ENCODE assay signal across 8 cellular contexts in the genomic region with DNA sequence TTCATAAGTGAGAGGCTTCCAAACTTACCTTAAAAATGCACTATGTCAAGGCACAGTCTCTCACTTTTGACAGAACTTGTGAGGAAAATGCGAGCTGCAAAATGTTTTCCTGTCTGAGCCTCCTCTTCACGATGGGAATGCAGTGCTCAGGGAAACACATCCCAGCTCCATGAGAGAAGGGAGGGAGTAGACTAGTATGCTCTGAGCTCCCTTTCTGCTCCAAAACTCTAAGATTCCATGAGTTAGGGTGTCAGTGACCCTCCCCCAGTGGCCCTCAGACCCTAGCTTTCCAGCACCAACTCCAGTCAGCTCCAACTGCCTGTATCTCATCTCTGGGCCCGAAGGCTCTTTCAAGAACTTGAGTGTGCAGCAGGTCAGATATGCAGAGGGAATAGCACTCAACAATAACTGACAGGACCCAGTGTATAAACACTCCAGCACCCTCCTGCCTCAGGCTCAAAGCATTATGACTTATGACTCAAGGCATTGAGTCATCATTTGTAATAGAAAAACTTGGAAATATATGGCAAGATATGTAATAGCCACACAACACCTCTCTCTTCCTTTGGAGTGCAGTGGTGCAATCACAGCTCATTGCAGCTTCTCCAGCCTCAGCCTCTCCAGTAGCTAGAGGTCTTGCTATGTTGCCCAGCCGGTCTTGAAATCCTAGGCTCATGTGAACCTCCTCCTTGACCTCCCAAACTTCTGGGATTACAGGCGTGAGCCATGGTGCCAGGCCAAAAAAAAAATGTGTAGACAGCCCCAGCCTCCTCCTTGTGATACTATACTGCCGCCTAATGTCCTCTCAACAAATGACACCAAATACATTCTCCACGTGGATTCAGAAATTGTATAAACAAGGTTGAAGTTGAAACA. TPM values are rescaled to one million over a fixed set of nuclear protein-coding genes. Genes with fewer than 3 reads are reported as not detected.
A peak's percentile ranks its signal among the peaks of the same experiment; 100 is the strongest.
DNase-seq lines count a peak whose midpoint lies in the region; ATAC-seq, FAIRE-seq and TF ChIP-seq lines count a peak whose summit lies in the region.

No MANE protein-coding gene starts in this region.

- FAIRE-seq in A549 (lab: Jason Lieb, UNC) (peak; percentile 99), G401.6 (lab: Jason Lieb, UNC) (peak; percentile 92)

- no peaks in the 10 kb centered on the region for H4K20me1 ChIP-seq in MM.1S (ENCODE audit: insufficient read depth, low read length)

- 0 out of 2 replicates have a peak overlapping the region, but pooled peaks have one; percentile 9 for H2AFZ ChIP-seq in MM.1S (ENCODE audit: low read length)

- WGBS in A549 (ENCODE audit: missing lambda C conversion rate): 16% methylated on average over 7 of the region's 7 CpGs

- H3K4me3 ChIP-seq in A549: no peak overlapping the region
- H3K4me3 ChIP-seq in MM.1S (ENCODE audit: low read length): no peak overlapping the region

- peaks cover 1% of the 10 kb centered on the region for H3K36me3 Mint-ChIP-seq in neural crest cell (ENCODE audit: low read depth)
- no peaks in the 10 kb centered on the region for H3K36me3 Mint-ChIP-seq in T-helper 2 cell treated with Interferon-gamma antibody and Interleukin-4, amounts not matched to agents 5 μg/mL and 100 μg/mL, for 36 hours (ENCODE audit: low read depth)

- ATAC-seq in A549 (peak; percentile 94 to 98), esophagus mucosa (peak; percentile 99), GM19397 (IDR thresholded peaks at IDR 0.05; ENCODE audit: unreplicated experiment) (no peak)

- peaks cover 10% of the 10 kb centered on the region for H3K9me3 ChIP-seq in A549
- H3K9me3 ChIP-seq in MM.1S (replicated peaks; ENCODE audit: insufficient read depth, low read length): no peaks in the 10 kb centered on the region

- H3K4me3 Mint-ChIP-seq in neural crest cell: no peak overlapping the region
- no peak overlapping the region for H3K4me3 Mint-ChIP-seq in T-helper 2 cell treated with Interferon-gamma antibody and Interleukin-4, amounts not matched to agents 5 μg/mL and 100 μg/mL, for 36 hours

- no peaks in the 10 kb centered on the region for H3K36me3 ChIP-seq in MM.1S (replicated peaks; ENCODE audit: insufficient read depth, low read length)

- H3K4me1 Mint-ChIP-seq in neural crest cell: no peaks in the 10 kb centered on the region
- no peaks in the 10 kb centered on the region for H3K4me1 Mint-ChIP-seq in T-helper 2 cell treated with Interferon-gamma antibody and Interleukin-4, amounts not matched to agents 5 μg/mL and 100 μg/mL, for 36 hours (ENCODE audit: low read depth)

- H3K4me1 ChIP-seq in A549 (peaks cover 34% of the 10 kb centered on the region), MM.1S (ENCODE audit: low read length) (no peaks in the 10 kb centered on the region)

- TF ChIP-seq CTCF in A549 (IDR thresholded peaks at IDR 0.05) (peak; percentile 99), MM.1S (IDR thresholded peaks at IDR 0.05; ENCODE audit: low read length) (peak; percentile 80), neural crest cell (conservative IDR thresholded peaks at IDR 0.05) (peak; percentile 78)

- H3K9me2 ChIP-seq in MM.1S (replicated peaks; ENCODE audit: insufficient read depth, low read length): no peaks in the 10 kb centered on the region

- no peaks in the 10 kb centered on the region for H3F3A ChIP-seq in MM.1S (ENCODE audit: insufficient read depth, low read length)

- peak; percentile 100 for TF ChIP-seq RAD21 in A549 (conservative IDR thresholded peaks at IDR 0.05 in 1 of 2, IDR thresholded peaks at IDR 0.05 in 1 of 2)

- H3K27ac ChIP-seq in A549 (peak overlapping the region; percentile 65 to 74), MM.1S (ENCODE audit: low read length) (no peak overlapping the region)

- TF ChIP-seq EP300 in A549 (IDR thresholded peaks at IDR 0.05): peak; percentile 41 to 73; a peak in 2 of 5 replicates

- no peaks in the 10 kb centered on the region for H3K79me2 ChIP-seq in MM.1S (ENCODE audit: low read length)

- peak overlapping the region; percentile 64 for H3K4me2 ChIP-seq in A549
- H3K4me2 ChIP-seq in MM.1S (ENCODE audit: low read depth, low read length): no peak overlapping the region

- CTCF ChIA-PET in A549 (lab: Yijun Ruan, JAX): interaction anchor here (0.6 to 3.1 kb wide), 64 partner anchors 9 to 288 kb away, joined by 3 to 67 read pairs (median 4); a partner anchor contains a TSS

- DNase-seq in A549 (ENCODE audit: low read depth in 1 of 2, low spot score in 1 of 2): peak; percentile 84 to 89
- DNase-seq in MM.1S: peak; percentile 48
- peak; percentile 11 for DNase-seq in SKM-1 treated with dmso at 0.1 percent for 144 hours (lab: John Stamatoyannopoulos, UW; ENCODE audit: unreplicated experiment)
- DNase-seq in neural crest cell (ENCODE audit: low read depth, low spot score): no peak
- DNase-seq in T-helper 2 cell treated with Interferon-gamma antibody and Interleukin-4, amounts not matched to agents 5 μg/mL and 100 μg/mL, for 36 hours (ENCODE audit: low spot score): no peak

- no peak overlapping the region for H3K27ac Mint-ChIP-seq in neural crest cell (ENCODE audit: unreplicated experiment)
- no peak overlapping the region for H3K27ac Mint-ChIP-seq in T-helper 2 cell treated with Interferon-gamma antibody and Interleukin-4, amounts not matched to agents 5 μg/mL and 100 μg/mL, for 36 hours

- no peak overlapping the region for H3K9ac ChIP-seq in MM.1S (ENCODE audit: low read length)

- peaks cover 2% of the 10 kb centered on the region for H3K9me3 Mint-ChIP-seq in neural crest cell
- H3K9me3 Mint-ChIP-seq in T-helper 2 cell treated with Interferon-gamma antibody and Interleukin-4, amounts not matched to agents 5 μg/mL and 100 μg/mL, for 36 hours: peaks cover 9% of the 10 kb centered on the region

- peaks cover 30% of the 10 kb centered on the region for H3K27me3 Mint-ChIP-seq in neural crest cell (ENCODE audit: low read depth)
- peaks cover 18% of the 10 kb centered on the region for H3K27me3 Mint-ChIP-seq in T-helper 2 cell treated with Interferon-gamma antibody and Interleukin-4, amounts not matched to agents 5 μg/mL and 100 μg/mL, for 36 hours (ENCODE audit: low read depth)

- no peaks in the 10 kb centered on the region for H3K27me3 ChIP-seq in MM.1S (replicated peaks; ENCODE audit: insufficient read depth, low read length)

- no peak for TF ChIP-seq POLR2A in A549 (IDR thresholded peaks at IDR 0.05; ENCODE audit: low read length)

- POLR2A ChIA-PET in A549 (lab: Yijun Ruan, JAX): interaction anchor here (1.0 to 1.4 kb wide), 3 partner anchors 16 to 185 kb away, joined by 3 to 4 read pairs (median 3); a partner anchor contains a TSS

TF ChIP-seq in A549, 52 proteins besides CTCF, POLR2A, EP300 and RAD21 (continues in another document):
- TF ChIP-seq, protein P1, sequence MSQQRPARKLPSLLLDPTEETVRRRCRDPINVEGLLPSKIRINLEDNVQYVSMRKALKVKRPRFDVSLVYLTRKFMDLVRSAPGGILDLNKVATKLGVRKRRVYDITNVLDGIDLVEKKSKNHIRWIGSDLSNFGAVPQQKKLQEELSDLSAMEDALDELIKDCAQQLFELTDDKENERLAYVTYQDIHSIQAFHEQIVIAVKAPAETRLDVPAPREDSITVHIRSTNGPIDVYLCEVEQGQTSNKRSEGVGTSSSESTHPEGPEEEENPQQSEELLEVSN (IDR thresholded peaks at IDR 0.05; ENCODE audit: borderline replicate concordance, low read depth): no peak
- TF ChIP-seq, protein P2, sequence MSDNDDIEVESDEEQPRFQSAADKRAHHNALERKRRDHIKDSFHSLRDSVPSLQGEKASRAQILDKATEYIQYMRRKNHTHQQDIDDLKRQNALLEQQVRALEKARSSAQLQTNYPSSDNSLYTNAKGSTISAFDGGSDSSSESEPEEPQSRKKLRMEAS (IDR thresholded peaks at IDR 0.05): peak; percentile 98
- TF ChIP-seq, protein P3, sequence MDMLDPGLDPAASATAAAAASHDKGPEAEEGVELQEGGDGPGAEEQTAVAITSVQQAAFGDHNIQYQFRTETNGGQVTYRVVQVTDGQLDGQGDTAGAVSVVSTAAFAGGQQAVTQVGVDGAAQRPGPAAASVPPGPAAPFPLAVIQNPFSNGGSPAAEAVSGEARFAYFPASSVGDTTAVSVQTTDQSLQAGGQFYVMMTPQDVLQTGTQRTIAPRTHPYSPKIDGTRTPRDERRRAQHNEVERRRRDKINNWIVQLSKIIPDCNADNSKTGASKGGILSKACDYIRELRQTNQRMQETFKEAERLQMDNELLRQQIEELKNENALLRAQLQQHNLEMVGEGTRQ (IDR thresholded peaks at IDR 0.05): no peak
- TF ChIP-seq, protein P4, sequence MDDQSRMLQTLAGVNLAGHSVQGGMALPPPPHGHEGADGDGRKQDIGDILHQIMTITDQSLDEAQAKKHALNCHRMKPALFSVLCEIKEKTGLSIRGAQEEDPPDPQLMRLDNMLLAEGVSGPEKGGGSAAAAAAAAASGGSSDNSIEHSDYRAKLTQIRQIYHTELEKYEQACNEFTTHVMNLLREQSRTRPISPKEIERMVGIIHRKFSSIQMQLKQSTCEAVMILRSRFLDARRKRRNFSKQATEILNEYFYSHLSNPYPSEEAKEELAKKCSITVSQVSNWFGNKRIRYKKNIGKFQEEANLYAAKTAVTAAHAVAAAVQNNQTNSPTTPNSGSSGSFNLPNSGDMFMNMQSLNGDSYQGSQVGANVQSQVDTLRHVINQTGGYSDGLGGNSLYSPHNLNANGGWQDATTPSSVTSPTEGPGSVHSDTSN (IDR thresholded peaks at IDR 0.05): no peak
- TF ChIP-seq ZC3H11A (IDR thresholded peaks at IDR 0.05): no peak
- TF ChIP-seq ZFP36 (IDR thresholded peaks at IDR 0.05; ENCODE audit: borderline replicate concordance, partially characterized antibody): no peak
- TF ChIP-seq HDAC2 (IDR thresholded peaks at IDR 0.05): no peak
- TF ChIP-seq CHD2 (IDR thresholded peaks at IDR 0.05; ENCODE audit: low read length, partially characterized antibody): no peak
- TF ChIP-seq TFCP2L1 (CRISPR knock-in tag; IDR thresholded peaks at IDR 0.05): no peak

RNA-seq across cellular contexts. Expression of a gene that starts 16.7 kb away (rescaled TPM):
- polyA plus RNA-seq in A549 (2011; rRNA removed) (85.7 and 95.4 TPM in 2 replicates), A549 (2017; fragmentation: RNase III; extraction: RNeasy Plus Mini Kit Qiagen cat#74134 plus additional on column Dnase treatment) (86.9 to 90.0 TPM (median 87.0 TPM) in 3 replicates)
- polyA plus RNA-seq in A549 (2012; cell fraction: cytosol; rRNA removed): 121 and 136 TPM in 2 replicates
- 433 and 486 TPM in 2 replicates for polyA plus RNA-seq in A549 (2012; cell fraction: nucleus; rRNA removed)
- 77.7 and 83.6 TPM in 2 replicates for polyA minus RNA-seq in A549 (2011; rRNA and poly(A)+ RNA removed)
- total RNA-seq in esophagus mucosa (27.3 TPM), neural crest cell (70.0 and 73.4 TPM in 2 replicates)

Comparison
In these comparisons a context has a peak if more than half of its experiments do, and no peak if none do; other contexts are left out.
1. DNase-seq: peak in A549 (2 of 2), MM.1S (single experiment) and SKM-1 treated with dmso at 0.1 percent for 144 hours (single experiment); none in neural crest cell (single experiment) and T-helper 2 cell treated with Interferon-gamma antibody and Interleukin-4, amounts not matched to agents 5 μg/mL and 100 μg/mL, for 36 hours (single experiment).
2. Peak in every context shown above with its lines, with median percentiles within 50 percentile points of each other: CTCF ChIP-seq.